Comparison of ENCODE assay signal across 2 cellular contexts in genomic region chr4:39548425-39549067, GRCh38.
TF ChIP-seq lines count a peak whose summit lies in the region.

No MANE protein-coding gene starts in this region.

TF ChIP-seq in A549, 52 proteins besides CTCF, POLR2A, EP300 and RAD21 (continued from another document):
- TF ChIP-seq TFCP2L1 (CRISPR knock-in tag; IDR thresholded peaks at IDR 0.05), result no peak
- TF ChIP-seq CBX8 (IDR thresholded peaks at IDR 0.05), result no peak

TF ChIP-seq in IMR-90, 13 proteins besides CTCF, POLR2A, EP300 and RAD21 (continued from another document):
- TF ChIP-seq, protein P1, sequence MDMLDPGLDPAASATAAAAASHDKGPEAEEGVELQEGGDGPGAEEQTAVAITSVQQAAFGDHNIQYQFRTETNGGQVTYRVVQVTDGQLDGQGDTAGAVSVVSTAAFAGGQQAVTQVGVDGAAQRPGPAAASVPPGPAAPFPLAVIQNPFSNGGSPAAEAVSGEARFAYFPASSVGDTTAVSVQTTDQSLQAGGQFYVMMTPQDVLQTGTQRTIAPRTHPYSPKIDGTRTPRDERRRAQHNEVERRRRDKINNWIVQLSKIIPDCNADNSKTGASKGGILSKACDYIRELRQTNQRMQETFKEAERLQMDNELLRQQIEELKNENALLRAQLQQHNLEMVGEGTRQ (IDR thresholded peaks at IDR 0.05; ENCODE audit: low read depth, low read length), result no peak
- TF ChIP-seq BHLHE40 (IDR thresholded peaks at IDR 0.05; ENCODE audit: low read depth, low read length) (no peak), SMC3 (IDR thresholded peaks at IDR 0.05; ENCODE audit: low read depth, low read length) (no peak)
